ENCODE assay signal across 16 cellular contexts in genomic region chr4:8308144-8308543, GRCh38. TPM values are rescaled to one million over a fixed set of nuclear protein-coding genes. Genes with fewer than 3 reads are reported as not detected.
DNase-seq lines count a peak whose midpoint lies in the region; ATAC-seq and TF ChIP-seq lines count a peak whose summit lies in the region.
"Had no signal": no experiment of that assay in that cellular context is flagged by ENCODE, and none has a peak within 500 bp of the region (broad histone marks: within the 10 kb centered on the region; RNA-seq: fewer than 3 reads in every experiment).

No MANE protein-coding gene starts in this region.

- H3K4me3 ChIP-seq in left lung (no peak overlapping the region), spleen (no peak overlapping the region), gastroesophageal sphincter (no peak overlapping the region), smooth muscle cell (no peak overlapping the region)

- POLR2A ChIA-PET in activated naive CD8-positive, alpha-beta T cell treated with anti-CD3 and anti-CD28 coated beads, Interleukin-2, amount 10 ng/mL, durations not matched to agents 7 days and 5 days (lab: Charles Lee): no interaction called here

- H3K27me3 Mint-ChIP-seq in activated naive CD8-positive, alpha-beta T cell treated with anti-CD3 and anti-CD28 coated beads, Interleukin-2, amount 10 ng/mL, durations not matched to agents 7 days and 5 days: peaks cover 4% of the 10 kb centered on the region
- peaks cover 4% of the 10 kb centered on the region for H3K27me3 Mint-ChIP-seq in activated naive CD8-positive, alpha-beta T cell treated with anti-CD3 and anti-CD28 coated beads for 36 hours

- no peaks in the 10 kb centered on the region for H4K20me1 ChIP-seq in smooth muscle cell (ENCODE audit: low read depth)

- no peak for TF ChIP-seq CTCF in left lung (IDR thresholded peaks at IDR 0.05)
- no peak for TF ChIP-seq CTCF in spleen (IDR thresholded peaks at IDR 0.05 in 8 of 11, conservative IDR thresholded peaks at IDR 0.05 in 3 of 11)
- no peak for TF ChIP-seq CTCF in gastroesophageal sphincter (IDR thresholded peaks at IDR 0.05)
- no peak for TF ChIP-seq CTCF in smooth muscle cell (IDR thresholded peaks at IDR 0.05; ENCODE audit: borderline replicate concordance, insufficient read depth, poor library complexity, severe bottlenecking)

- no peak overlapping the region for H3K27ac Mint-ChIP-seq in activated naive CD8-positive, alpha-beta T cell treated with anti-CD3 and anti-CD28 coated beads, Interleukin-2, amount 10 ng/mL, durations not matched to agents 7 days and 5 days
- H3K27ac Mint-ChIP-seq in activated naive CD8-positive, alpha-beta T cell treated with anti-CD3 and anti-CD28 coated beads for 36 hours: no peak overlapping the region

- TF ChIP-seq EP300 in gastroesophageal sphincter (IDR thresholded peaks at IDR 0.05): no peak

- intact Hi-C loops in left lung (cut with DNase I) (no loop called here), spleen (cut with DNase I; ENCODE audit: low total_unique reads) (no loop called here)

- DNase-seq in activated naive CD8-positive, alpha-beta T cell treated with anti-CD3 and anti-CD28 coated beads, Interleukin-2, amount 10 ng/mL, durations not matched to agents 7 days and 5 days: peak; percentile 13
- no peak for DNase-seq in activated naive CD8-positive, alpha-beta T cell treated with anti-CD3 and anti-CD28 coated beads for 36 hours
- DNase-seq in NCI-H2171 (lab: John Stamatoyannopoulos, UW) (peak; percentile 31), left lung (peak; percentile 12 to 41), spleen (peak; percentile 40), dermis blood vessel endothelial cell (no peak), smooth muscle cell (lab: John Stamatoyannopoulos, UW; ENCODE audit: unreplicated experiment) (no peak)
- DNase-seq: HCEC 1CT, Karpas-422, MM.1S, NCI-H1105 treated with DMSO at 0.1 percent for 48 hours, NCI-H187 treated with DMSO at 0.1 percent for 48 hours, NCI-H774 had no signal

- no peaks in the 10 kb centered on the region for H3F3A ChIP-seq in smooth muscle cell (ENCODE audit: low read depth)

- H2AFZ ChIP-seq in smooth muscle cell (ENCODE audit: low read depth): no peak overlapping the region

- 85 to 97% (median 95%) methylated on average over 9 of the region's 9 CpGs for WGBS in spleen, 5 donors
- WGBS in gastroesophageal sphincter (ENCODE audit: low coverage in 1 of 2), 2 donors: 90 to 92% methylated on average over 2 to 6 of the region's 9 CpGs
- 93% methylated on average over 9 of the region's 9 CpGs for WGBS in smooth muscle cell (ENCODE audit: low lambda C conversion rate)

- no peaks in the 10 kb centered on the region for H3K9me3 Mint-ChIP-seq in activated naive CD8-positive, alpha-beta T cell treated with anti-CD3 and anti-CD28 coated beads, Interleukin-2, amount 10 ng/mL, durations not matched to agents 7 days and 5 days
- H3K9me3 Mint-ChIP-seq in activated naive CD8-positive, alpha-beta T cell treated with anti-CD3 and anti-CD28 coated beads for 36 hours: peaks cover 7% of the 10 kb centered on the region

- TF ChIP-seq POLR2A in spleen (IDR thresholded peaks at IDR 0.05) (no peak), gastroesophageal sphincter (IDR thresholded peaks at IDR 0.05) (no peak)

- H3K36me3 Mint-ChIP-seq in activated naive CD8-positive, alpha-beta T cell treated with anti-CD3 and anti-CD28 coated beads, Interleukin-2, amount 10 ng/mL, durations not matched to agents 7 days and 5 days: no peaks in the 10 kb centered on the region
- H3K36me3 Mint-ChIP-seq in activated naive CD8-positive, alpha-beta T cell treated with anti-CD3 and anti-CD28 coated beads for 36 hours: no peaks in the 10 kb centered on the region

- H3K79me2 ChIP-seq in smooth muscle cell (ENCODE audit: low read depth): no peaks in the 10 kb centered on the region

- H3K27ac ChIP-seq in left lung: no peak overlapping the region
- H3K27ac ChIP-seq in spleen: no peak overlapping the region
- peak overlapping the region in 1 of 4 donors; percentile 26 for H3K27ac ChIP-seq in gastroesophageal sphincter
- H3K27ac ChIP-seq in smooth muscle cell (ENCODE audit: low read depth): no peak overlapping the region

- H3K4me3 Mint-ChIP-seq in activated naive CD8-positive, alpha-beta T cell treated with anti-CD3 and anti-CD28 coated beads, Interleukin-2, amount 10 ng/mL, durations not matched to agents 7 days and 5 days: no peak overlapping the region
- H3K4me3 Mint-ChIP-seq in activated naive CD8-positive, alpha-beta T cell treated with anti-CD3 and anti-CD28 coated beads for 36 hours: no peak overlapping the region

- peaks cover 0 to 13% of the 10 kb centered on the region in 2 donors for H3K27me3 ChIP-seq in left lung
- H3K27me3 ChIP-seq in spleen (replicated peaks in 1 of 7): peaks cover 0 to 60% (median 0%) of the 10 kb centered on the region in 7 donors
- H3K27me3 ChIP-seq in gastroesophageal sphincter: no peaks in the 10 kb centered on the region
- no peaks in the 10 kb centered on the region for H3K27me3 ChIP-seq in smooth muscle cell (ENCODE audit: low read depth)

- H3K9me3 ChIP-seq in left lung (peaks cover 0 to 4% of the 10 kb centered on the region in 2 donors), spleen (peaks cover 0 to 13% (median 9%) of the 10 kb centered on the region in 8 donors), gastroesophageal sphincter (peaks cover 0 to 11% (median 0%) of the 10 kb centered on the region in 3 donors), smooth muscle cell (replicated peaks; ENCODE audit: low read depth) (no peaks in the 10 kb centered on the region)
- H3K9me3 ChIP-seq: Caco-2 had no signal

- peaks cover 0 to 10% of the 10 kb centered on the region in 2 donors for H3K4me1 ChIP-seq in left lung
- H3K4me1 ChIP-seq in spleen: peaks cover 0 to 7% (median 0%) of the 10 kb centered on the region in 6 donors
- H3K4me1 ChIP-seq in gastroesophageal sphincter: peaks cover 3 to 43% (median 16%) of the 10 kb centered on the region in 3 donors
- H3K4me1 ChIP-seq in smooth muscle cell (ENCODE audit: low read depth): no peaks in the 10 kb centered on the region

- no peaks in the 10 kb centered on the region for H3K36me3 ChIP-seq in left lung
- H3K36me3 ChIP-seq in spleen: peaks cover 0 to 3% (median 0%) of the 10 kb centered on the region in 6 donors
- H3K36me3 ChIP-seq in gastroesophageal sphincter: no peaks in the 10 kb centered on the region
- H3K36me3 ChIP-seq in smooth muscle cell (ENCODE audit: low read depth): no peaks in the 10 kb centered on the region

- H3K4me1 Mint-ChIP-seq in activated naive CD8-positive, alpha-beta T cell treated with anti-CD3 and anti-CD28 coated beads, Interleukin-2, amount 10 ng/mL, durations not matched to agents 7 days and 5 days: no peaks in the 10 kb centered on the region
- H3K4me1 Mint-ChIP-seq in activated naive CD8-positive, alpha-beta T cell treated with anti-CD3 and anti-CD28 coated beads for 36 hours: no peaks in the 10 kb centered on the region

- H3K9ac ChIP-seq in smooth muscle cell (ENCODE audit: low read depth): no peak overlapping the region

- no peak for ATAC-seq in activated naive CD8-positive, alpha-beta T cell treated with anti-CD3 and anti-CD28 coated beads, Interleukin-2, amount 10 ng/mL, durations not matched to agents 7 days and 5 days (ENCODE audit: low read depth)
- ATAC-seq in left lung (no peak), gastroesophageal sphincter (no peak)

- H3K4me2 ChIP-seq in smooth muscle cell: no peak overlapping the region

RNA-seq across cellular contexts. Expression of gene HTRA3, which starts 38.6 kb away (rescaled TPM):
- total RNA-seq in activated naive CD8-positive, alpha-beta T cell treated with anti-CD3 and anti-CD28 coated beads, Interleukin-2, amount 10 ng/mL, durations not matched to agents 7 days and 5 days: not detected
- not detected for total RNA-seq in activated naive CD8-positive, alpha-beta T cell treated with anti-CD3 and anti-CD28 coated beads for 36 hours
- total RNA-seq in left lung: 10 to 100 TPM; 16.7 to 18.3 TPM
- total RNA-seq in spleen: 1 to 10 TPM; 1.2 to 5.5 (median 3.1) TPM
- 1 to 10 TPM in 2 of 3 donors, under 1 TPM in 1; 0.26 to 2.5 (median 1.9) TPM for polyA plus RNA-seq in spleen
- 3.0 and 3.6 TPM in 2 replicates for total RNA-seq in dermis blood vessel endothelial cell
- 10 to 100 TPM; 30.2 to 80.5 (median 59.9) TPM for total RNA-seq in gastroesophageal sphincter
- total RNA-seq in smooth muscle cell: 77.7 and 94.9 TPM in 2 replicates
- polyA plus RNA-seq in smooth muscle cell: 189 and 227 TPM in 2 replicates
- total RNA-seq: NCI-H460 had no signal

Comparison
In these comparisons a context has a peak if more than half of its experiments do, and no peak if none do; other contexts are left out.
1. DNase-seq: peak in activated naive CD8-positive, alpha-beta T cell treated with anti-CD3 and anti-CD28 coated beads, Interleukin-2, amount 10 ng/mL, durations not matched to agents 7 days and 5 days (single experiment), NCI-H2171 (single experiment), left lung (2 of 2) and spleen (single experiment); none in activated naive CD8-positive, alpha-beta T cell treated with anti-CD3 and anti-CD28 coated beads for 36 hours (single experiment), dermis blood vessel endothelial cell (single experiment) and smooth muscle cell (single experiment).